ENCODE assay signal across 20 cellular contexts in the genomic region with DNA sequence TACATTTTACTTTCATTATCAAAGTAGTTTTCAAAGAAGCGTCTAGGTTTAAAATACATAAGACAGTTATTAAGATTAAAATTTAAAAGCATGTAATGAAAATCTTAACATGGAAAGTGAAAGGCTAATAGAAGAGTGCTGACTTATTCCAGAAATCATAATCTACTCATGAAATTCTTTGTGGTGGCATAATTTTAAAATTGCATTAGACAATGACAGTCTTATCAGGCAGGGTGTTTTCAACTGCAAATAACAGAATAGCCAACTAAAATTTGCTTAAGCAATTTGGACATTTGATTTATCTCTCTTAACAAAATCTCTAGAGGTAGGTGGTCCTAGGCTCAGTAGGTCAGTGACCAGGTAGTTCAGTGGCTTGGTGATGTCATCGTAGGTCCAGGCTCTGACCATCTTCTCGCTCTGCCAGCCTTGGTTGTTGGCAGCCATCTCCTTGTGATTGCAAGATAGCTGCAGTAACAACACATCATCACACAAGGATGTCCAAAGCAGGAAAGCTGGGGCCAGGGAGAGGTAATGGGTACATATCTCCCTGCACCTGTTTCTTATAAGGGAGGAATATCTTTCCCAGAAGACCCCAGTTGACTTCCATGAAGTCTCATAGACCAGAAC.
DNase-seq lines count a peak whose midpoint lies in the region; ATAC-seq lines count a peak whose summit lies in the region.
"Had no signal": no experiment of that assay in that cellular context is flagged by ENCODE, and none has a peak within 500 bp of the region (broad histone marks: within the 10 kb centered on the region; RNA-seq: fewer than 3 reads in every experiment).

No MANE protein-coding gene starts in this region.

- H3K9me3 ChIP-seq in T-helper 17 cell (ENCODE audit: control insufficient read depth, low read length, poor library complexity, severe bottlenecking) = no peaks in the 10 kb centered on the region
- H3K9me3 ChIP-seq: lower lobe of right lung, right atrium auricular region, suprapubic skin had no signal

- no peak for DNase-seq in activated naive CD4-positive, alpha-beta T cell treated with anti-CD3 and anti-CD28 coated beads for 36 hours
- DNase-seq in activated naive CD4-positive, alpha-beta T cell treated with anti-CD3 and anti-CD28 coated beads, Interleukin-2, amount 50 U/mL, for 16 hours = no peak
- DNase-seq in T-helper 17 cell = no peak
- no peak for DNase-seq in effector memory CD8-positive, alpha-beta T cell
- no peak for DNase-seq in stimulated activated naive B cell treated with anti-CD40 and anti-IgM and Interleukin-4, amounts not matched to agents 10 μg/mL and 1 μg/mL and 100 μg/mL, for 72 hours
- no peak for DNase-seq in cerebellum (ENCODE audit: low spot score)
- DNase-seq in pons (ENCODE audit: low spot score) = no peak
- DNase-seq: Calu3, GF-D8, lower lobe of right lung, MM.1S, NCI-H187, NCI-H446, RPMI8226, SW 1271 had no signal

- no peaks in the 10 kb centered on the region for H3K27me3 Mint-ChIP-seq in activated naive CD4-positive, alpha-beta T cell treated with anti-CD3 and anti-CD28 coated beads for 36 hours (ENCODE audit: low read depth)
- H3K27me3 Mint-ChIP-seq in T-helper 17 cell = no peaks in the 10 kb centered on the region
- no peaks in the 10 kb centered on the region for H3K27me3 Mint-ChIP-seq in effector memory CD8-positive, alpha-beta T cell
- H3K27me3 Mint-ChIP-seq in stimulated activated naive B cell treated with anti-CD40 and anti-IgM and Interleukin-4, amounts not matched to agents 10 μg/mL and 1 μg/mL and 100 μg/mL, for 72 hours = no peaks in the 10 kb centered on the region

- peak overlapping the region; percentile 84 for H3K27ac Mint-ChIP-seq in activated naive CD4-positive, alpha-beta T cell treated with anti-CD3 and anti-CD28 coated beads for 36 hours
- peak overlapping the region; percentile 97 for H3K27ac Mint-ChIP-seq in T-helper 17 cell
- H3K27ac Mint-ChIP-seq in effector memory CD8-positive, alpha-beta T cell = peak overlapping the region; percentile 77 to 85
- H3K27ac Mint-ChIP-seq in stimulated activated naive B cell treated with anti-CD40 and anti-IgM and Interleukin-4, amounts not matched to agents 10 μg/mL and 1 μg/mL and 100 μg/mL, for 72 hours = peak overlapping the region; percentile 73
- H3K27ac Mint-ChIP-seq: neural progenitor cell, WTC11 had no signal

- H3K36me3 Mint-ChIP-seq in activated naive CD4-positive, alpha-beta T cell treated with anti-CD3 and anti-CD28 coated beads for 36 hours (ENCODE audit: low read depth) = peaks cover 10% of the 10 kb centered on the region
- peaks cover 4% of the 10 kb centered on the region for H3K36me3 Mint-ChIP-seq in T-helper 17 cell (ENCODE audit: low read depth)
- peaks cover 31% of the 10 kb centered on the region for H3K36me3 Mint-ChIP-seq in effector memory CD8-positive, alpha-beta T cell (ENCODE audit: insufficient read depth)
- H3K36me3 Mint-ChIP-seq in stimulated activated naive B cell treated with anti-CD40 and anti-IgM and Interleukin-4, amounts not matched to agents 10 μg/mL and 1 μg/mL and 100 μg/mL, for 72 hours = peaks cover 21 to 32% of the 10 kb centered on the region in 2 donors
- H3K36me3 Mint-ChIP-seq: neural progenitor cell, WTC11 had no signal

- peaks cover 76% of the 10 kb centered on the region for H3K4me1 Mint-ChIP-seq in activated naive CD4-positive, alpha-beta T cell treated with anti-CD3 and anti-CD28 coated beads for 36 hours (ENCODE audit: low read depth)
- H3K4me1 Mint-ChIP-seq in T-helper 17 cell = peaks cover 55% of the 10 kb centered on the region
- H3K4me1 Mint-ChIP-seq in effector memory CD8-positive, alpha-beta T cell (ENCODE audit: low read depth in 2 of 2) = peaks cover 55 to 67% of the 10 kb centered on the region in 2 donors
- H3K4me1 Mint-ChIP-seq in stimulated activated naive B cell treated with anti-CD40 and anti-IgM and Interleukin-4, amounts not matched to agents 10 μg/mL and 1 μg/mL and 100 μg/mL, for 72 hours = peaks cover 39 to 70% of the 10 kb centered on the region in 2 donors
- H3K4me1 Mint-ChIP-seq: WTC11 had no signal

- H3K9me3 Mint-ChIP-seq in activated naive CD4-positive, alpha-beta T cell treated with anti-CD3 and anti-CD28 coated beads for 36 hours = no peaks in the 10 kb centered on the region
- no peaks in the 10 kb centered on the region for H3K9me3 Mint-ChIP-seq in effector memory CD8-positive, alpha-beta T cell
- peaks cover 0 to 1% of the 10 kb centered on the region in 2 donors for H3K9me3 Mint-ChIP-seq in stimulated activated naive B cell treated with anti-CD40 and anti-IgM and Interleukin-4, amounts not matched to agents 10 μg/mL and 1 μg/mL and 100 μg/mL, for 72 hours
- H3K9me3 Mint-ChIP-seq: neural progenitor cell, WTC11 had no signal

- ATAC-seq in T-helper 17 cell (no peak), HG02840 (IDR thresholded peaks at IDR 0.05; ENCODE audit: low FRiP score, unreplicated experiment) (no peak)
- no peak for ATAC-seq in effector memory CD8-positive, alpha-beta T cell (replicated peaks)
- ATAC-seq in stimulated activated naive B cell treated with anti-CD40 and anti-IgM and Interleukin-4, amounts not matched to agents 10 μg/mL and 1 μg/mL and 100 μg/mL, for 72 hours (replicated peaks) = no peak
- ATAC-seq: lower lobe of right lung, WTC11 had no signal

- peak overlapping the region; percentile 51 for H3K4me3 Mint-ChIP-seq in activated naive CD4-positive, alpha-beta T cell treated with anti-CD3 and anti-CD28 coated beads for 36 hours
- H3K4me3 Mint-ChIP-seq in T-helper 17 cell = peak overlapping the region; percentile 78
- peak overlapping the region; percentile 62 to 65 for H3K4me3 Mint-ChIP-seq in effector memory CD8-positive, alpha-beta T cell
- H3K4me3 Mint-ChIP-seq in stimulated activated naive B cell treated with anti-CD40 and anti-IgM and Interleukin-4, amounts not matched to agents 10 μg/mL and 1 μg/mL and 100 μg/mL, for 72 hours = no peak overlapping the region
- H3K4me3 Mint-ChIP-seq: neural progenitor cell, WTC11 had no signal

- CTCF ChIA-PET in activated naive CD4-positive, alpha-beta T cell treated with anti-CD3 and anti-CD28 coated beads for 36 hours (lab: Charles Lee) = interaction anchor here (1.1 to 2.1 kb wide), 6 partner anchors 11 to 58 kb away, joined by 3 to 7 read pairs (median 4); no protein-coding TSS in a partner anchor

- intact Hi-C loops in activated naive CD4-positive, alpha-beta T cell treated with anti-CD3 and anti-CD28 coated beads for 36 hours (cut with micrococcal nuclease) = no loop called here

Comparison
In these comparisons a context has a peak if more than half of its experiments do, and no peak if none do; other contexts are left out.
1. H3K4me3 Mint-ChIP-seq: peak in activated naive CD4-positive, alpha-beta T cell treated with anti-CD3 and anti-CD28 coated beads for 36 hours (single experiment), T-helper 17 cell (single experiment) and effector memory CD8-positive, alpha-beta T cell (2 of 2); none in stimulated activated naive B cell treated with anti-CD40 and anti-IgM and Interleukin-4, amounts not matched to agents 10 μg/mL and 1 μg/mL and 100 μg/mL, for 72 hours (0 of 2).
2. Peak in every context shown above with its lines, with median percentiles within 50 percentile points of each other: H3K27ac Mint-ChIP-seq.